In genomic region chr1:31831397-31832378, GRCh38 we compare ENCODE assay signal across 1 cellular context.
TF ChIP-seq lines count a peak whose summit lies in the region.

No MANE protein-coding gene starts in this region.

TF ChIP-seq in K562, 482 proteins besides CTCF, POLR2A, EP300 and RAD21 (continued from another document):
- TF ChIP-seq MAFG (tag; conservative IDR thresholded peaks at IDR 0.05) (no peak), ZBTB2 (IDR thresholded peaks at IDR 0.05) (no peak), PURB (CRISPR knock-in tag; IDR thresholded peaks at IDR 0.05; ENCODE audit: low read depth) (no peak), BHLHE40 (IDR thresholded peaks at IDR 0.05; ENCODE audit: low read length) (no peak), ZNF316 (IDR thresholded peaks at IDR 0.05) (peak; percentile 8; the same call in 1 of the 2 replicates), ZBTB26 (CRISPR knock-in tag; IDR thresholded peaks at IDR 0.05) (no peak), NR2C2 (CRISPR knock-in tag; IDR thresholded peaks at IDR 0.05) (no peak), NR2C2 (tag; IDR thresholded peaks at IDR 0.05) (peak; percentile 51; the same call in 1 of the 2 replicates), ERF (CRISPR knock-in tag; IDR thresholded peaks at IDR 0.05) (no peak), NFXL1 (CRISPR knock-in tag; IDR thresholded peaks at IDR 0.05) (no peak), PKNOX1 (IDR thresholded peaks at IDR 0.05) (no peak), ZNF695 (CRISPR knock-in tag; IDR thresholded peaks at IDR 0.05) (no peak), HINFP (tag; conservative IDR thresholded peaks at IDR 0.05; ENCODE audit: low read depth) (no peak), NCOR1 (IDR thresholded peaks at IDR 0.05) (0 out of 2 replicates have a peak, but pooled peaks have one; percentile 12), STAT5B (CRISPR knock-in tag; IDR thresholded peaks at IDR 0.05) (no peak), HMGXB4 (CRISPR knock-in tag; IDR thresholded peaks at IDR 0.05) (no peak), RCOR1 (IDR thresholded peaks at IDR 0.05; ENCODE audit: borderline replicate concordance in 1 of 2, low read depth in 2 of 2, low read length in 2 of 2) (peak in 1 of 2 experiments; percentile 59; a peak in 2 of 4 replicates), MCM3 (IDR thresholded peaks at IDR 0.05) (no peak), ZSCAN29 (IDR thresholded peaks at IDR 0.05) (no peak), FOXA3 (CRISPR knock-in tag; conservative IDR thresholded peaks at IDR 0.05 in 1 of 2, IDR thresholded peaks at IDR 0.05 in 1 of 2) (no peak), ZZZ3 (IDR thresholded peaks at IDR 0.05) (no peak), ZNF3 (CRISPR knock-in tag; IDR thresholded peaks at IDR 0.05) (no peak), ZNF263 (CRISPR knock-in tag; IDR thresholded peaks at IDR 0.05; ENCODE audit: borderline replicate concordance) (no peak), HDAC1 (IDR thresholded peaks at IDR 0.05) (0 out of 4 replicates have a peak, but pooled peaks of 1 of the 2 experiments have one; percentile 19), ZFP30 (CRISPR knock-in tag; IDR thresholded peaks at IDR 0.05; ENCODE audit: borderline replicate concordance) (no peak), HBP1 (CRISPR knock-in tag; IDR thresholded peaks at IDR 0.05) (no peak), ZNF449 (CRISPR knock-in tag; IDR thresholded peaks at IDR 0.05) (no peak), NFIC (IDR thresholded peaks at IDR 0.05) (no peak), SRF (CRISPR knock-in tag; IDR thresholded peaks at IDR 0.05) (no peak), RFX1 (IDR thresholded peaks at IDR 0.05) (no peak), ZKSCAN8 (CRISPR knock-in tag; IDR thresholded peaks at IDR 0.05) (no peak), MTF1 (CRISPR knock-in tag; IDR thresholded peaks at IDR 0.05; ENCODE audit: borderline replicate concordance) (no peak), ZNF395 (CRISPR knock-in tag; IDR thresholded peaks at IDR 0.05) (no peak), DMBX1 (CRISPR knock-in tag; IDR thresholded peaks at IDR 0.05; ENCODE audit: borderline replicate concordance) (no peak), ARID1B (IDR thresholded peaks at IDR 0.05) (0 out of 2 replicates have a peak, but pooled peaks have one; percentile 30), CXXC5 (CRISPR knock-in tag; IDR thresholded peaks at IDR 0.05) (no peak), ETV1 (tag; conservative IDR thresholded peaks at IDR 0.05; ENCODE audit: low read depth) (no peak), NCOA2 (IDR thresholded peaks at IDR 0.05; ENCODE audit: partially characterized antibody in 2 of 2) (no peak), HIVEP1 (CRISPR knock-in tag; IDR thresholded peaks at IDR 0.05) (no peak), USF1 (CRISPR knock-in tag; IDR thresholded peaks at IDR 0.05) (no peak), CBFA2T3 (IDR thresholded peaks at IDR 0.05) (peak; percentile 38), ZNF740 (CRISPR knock-in tag; IDR thresholded peaks at IDR 0.05) (no peak), ZNF740 (tag; IDR thresholded peaks at IDR 0.05) (no peak), HNRNPUL1 (IDR thresholded peaks at IDR 0.05; ENCODE audit: low read length) (no peak), NR2C1 (IDR thresholded peaks at IDR 0.05) (peak; percentile 69), NR2C1 (tag; IDR thresholded peaks at IDR 0.05) (peak; percentile 77)
